ENCODE assay signal across 10 cellular contexts in the genomic region with DNA sequence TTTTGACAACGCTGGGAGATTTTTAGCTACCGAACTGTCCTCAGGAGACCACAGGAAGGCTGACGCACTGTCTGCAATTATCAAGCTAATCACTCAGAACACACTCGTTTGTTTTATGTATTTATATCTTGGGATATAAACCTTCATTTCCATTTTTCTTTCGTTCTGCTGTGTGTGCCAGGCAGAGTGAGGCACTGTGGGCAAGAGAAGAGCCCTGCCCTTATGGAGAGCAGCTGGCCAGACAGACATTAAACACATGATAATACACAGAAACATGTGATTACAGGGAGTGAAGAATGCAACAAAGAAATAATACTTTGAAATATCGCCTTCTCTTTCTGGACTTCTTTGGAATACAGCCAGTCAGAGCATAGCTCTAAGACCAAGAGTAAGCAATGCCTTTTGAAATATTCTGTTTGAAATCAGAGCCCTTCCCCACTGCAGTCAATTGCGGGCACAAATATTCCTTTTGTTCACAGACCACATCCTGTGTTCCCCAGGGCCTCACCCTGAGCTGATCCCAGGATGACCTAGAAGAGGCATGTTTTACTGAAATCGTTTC.
DNase-seq lines count a peak whose midpoint lies in the region; ATAC-seq and TF ChIP-seq lines count a peak whose summit lies in the region.
"Had no signal": no experiment of that assay in that cellular context is flagged by ENCODE, and none has a peak within 500 bp of the region (broad histone marks: within the 10 kb centered on the region; RNA-seq: fewer than 3 reads in every experiment).

No MANE protein-coding gene starts in this region.

- H3K4me3 Mint-ChIP-seq in MCF 10A (ENCODE audit: unreplicated experiment) (peak overlapping the region; percentile 46), T-cell (no peak overlapping the region)

- ATAC-seq in T-cell (replicated peaks in 1 of 4): no peak
- ATAC-seq in GM21825 (IDR thresholded peaks at IDR 0.05; ENCODE audit: unreplicated experiment): no peak

- H3K4me1 ChIP-seq in BE2C: peaks cover 5% of the 10 kb centered on the region; the same call in 1 of the 2 replicates
- H3K4me1 ChIP-seq: pancreas had no signal

- H3K27me3 Mint-ChIP-seq in MCF 10A (ENCODE audit: insufficient read depth, unreplicated experiment): no peaks in the 10 kb centered on the region
- H3K27me3 Mint-ChIP-seq in T-cell: peaks cover 76 to 79% of the 10 kb centered on the region in 2 donors

- no peaks in the 10 kb centered on the region for H3K27me3 ChIP-seq in BE2C
- H3K27me3 ChIP-seq: pancreas had no signal

- H3K4me1 Mint-ChIP-seq in MCF 10A (ENCODE audit: insufficient read depth, unreplicated experiment): peaks cover 48% of the 10 kb centered on the region
- H3K4me1 Mint-ChIP-seq in T-cell: peaks cover 7 to 28% (median 13%) of the 10 kb centered on the region in 3 donors

- no peaks in the 10 kb centered on the region for H3K9me3 ChIP-seq in BE2C
- H3K9me3 ChIP-seq: pancreas had no signal

- no peak for DNase-seq in BE2C
- peak; percentile 95 for DNase-seq in HT1080 (ENCODE audit: low read depth)
- peak; percentile 86 for DNase-seq in MCF 10A (ENCODE audit: unreplicated experiment)
- DNase-seq in myocyte (ENCODE audit: low read depth): peak; percentile 93
- no peak for DNase-seq in stimulated activated CD4-positive, alpha-beta T cell treated with anti-CD3 and anti-CD28 coated beads, Interleukin-4, amount 100 ng/mL, for 4 hours
- DNase-seq in T-cell: no peak
- no peak for DNase-seq in NCI-H2227 treated with DMSO at 0.1 percent for 48 hours (lab: John Stamatoyannopoulos, UW)
- DNase-seq: activated CD4-positive, alpha-beta T cell treated with anti-CD3 and anti-CD28 coated beads, Interleukin-2, amount 50 U/mL, for 4 hours; pancreas had no signal

- H3K4me3 ChIP-seq in BE2C (ENCODE audit: low read depth, low read length): peak overlapping the region; percentile 25
- H3K4me3 ChIP-seq: pancreas had no signal

- no TSS peak for BruUV-seq in MCF 10A (replicated peaks; lab: Mats Ljungman, UMichigan)

- POLR2A ChIA-PET in MCF 10A (lab: Yijun Ruan, JAX) (interaction anchor here (0.6 to 5.6 kb wide), 12 partner anchors 12 to 433 kb away, joined by 3 to 45 read pairs (median 4); no protein-coding TSS in a partner anchor), T-cell (lab: Charles Lee) (no interaction called here)

- intact Hi-C loops in MCF 10A (cut with micrococcal nuclease): no loop called here

- CTCF ChIA-PET in MCF 10A (lab: Yijun Ruan, JAX) (interaction anchor here (0.6 to 1.8 kb wide), 12 partner anchors 15 to 1914 kb away, joined by 3 to 6 read pairs (median 4); no protein-coding TSS in a partner anchor), T-cell (lab: Charles Lee) (no interaction called here)

- no peaks in the 10 kb centered on the region for H3K36me3 ChIP-seq in BE2C
- H3K36me3 ChIP-seq: pancreas had no signal

- TF ChIP-seq CTCF in BE2C (IDR thresholded peaks at IDR 0.05; ENCODE audit: low read depth, low read length): no peak
- no peak for TF ChIP-seq CTCF in MCF 10A (IDR thresholded peaks at IDR 0.05; ENCODE audit: unreplicated experiment)

- H3K27ac Mint-ChIP-seq in MCF 10A (ENCODE audit: low read depth, unreplicated experiment) (peak overlapping the region; percentile 86), T-cell (no peak overlapping the region)

- H3K9me3 Mint-ChIP-seq in MCF 10A (ENCODE audit: unreplicated experiment) (peaks cover under 1% of the 10 kb centered on the region), T-cell (peaks cover 0 to 2% (median 0%) of the 10 kb centered on the region in 3 donors)

- H3K36me3 Mint-ChIP-seq in MCF 10A (ENCODE audit: insufficient read depth, unreplicated experiment) (no peaks in the 10 kb centered on the region), T-cell (no peaks in the 10 kb centered on the region)

Comparison
In these comparisons a context has a peak if more than half of its experiments do, and no peak if none do; other contexts are left out.
1. DNase-seq: peak in HT1080 (single experiment), MCF 10A (single experiment) and myocyte (single experiment); none in BE2C (single experiment), stimulated activated CD4-positive, alpha-beta T cell treated with anti-CD3 and anti-CD28 coated beads, Interleukin-4, amount 100 ng/mL, for 4 hours (0 of 2), T-cell (0 of 34) and NCI-H2227 treated with DMSO at 0.1 percent for 48 hours (single experiment).